16 cellular contexts compared by ENCODE assay signal in the genomic region with DNA sequence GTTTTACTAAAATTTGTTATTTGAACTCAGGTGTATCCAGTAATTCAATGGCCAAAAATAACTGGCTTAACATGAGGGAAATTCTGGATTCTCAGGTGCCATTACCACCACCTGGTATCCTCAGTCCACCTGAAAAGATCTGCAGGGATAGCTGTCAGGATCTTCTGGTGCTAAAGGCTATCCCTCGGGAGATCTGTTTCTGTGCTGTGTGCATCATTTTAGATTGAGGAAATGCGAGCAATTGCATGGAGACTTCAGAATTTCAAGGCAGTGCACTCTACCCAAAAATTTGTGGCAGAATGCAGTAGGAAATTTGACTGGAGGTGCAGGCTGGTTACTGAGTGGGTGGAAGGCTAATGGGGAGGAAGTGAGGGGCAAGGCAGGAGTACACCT. TPM values are rescaled to one million over a fixed set of nuclear protein-coding genes. Genes with fewer than 3 reads are reported as not detected.
DNase-seq lines count a peak whose midpoint lies in the region; ATAC-seq and TF ChIP-seq lines count a peak whose summit lies in the region.
"Had no signal": no experiment of that assay in that cellular context is flagged by ENCODE, and none has a peak within 500 bp of the region (broad histone marks: within the 10 kb centered on the region; RNA-seq: fewer than 3 reads in every experiment).

No MANE protein-coding gene starts in this region.

- intact Hi-C loops in Right ventricle myocardium inferior (cut with DNase I), result no loop called here

- DNase-seq in right atrium auricular region (ENCODE audit: low spot score) (peak; percentile 5), Right ventricle myocardium inferior (ENCODE audit: missing footprints) (no peak), T-cell (no peak), epithelial cell of prostate (ENCODE audit: low read depth, low spot score) (no peak), DMS114 treated with DMSO at 0.1 percent for 48 hours (lab: John Stamatoyannopoulos, UW; ENCODE audit: unreplicated experiment) (no peak), NCI-H2029 treated with DMSO at 0.1 percent for 48 hours (lab: John Stamatoyannopoulos, UW) (no peak), ureter (ENCODE audit: low spot score) (no peak), activated gamma-delta T cell treated with Interleukin-2 at 50 U/mL for 16 hours (no peak)
- DNase-seq: dermis blood vessel endothelial cell, gastrocnemius medialis, midbrain, NCI-H1092, NCI-H2029 had no signal

- peaks cover 0 to 4% of the 10 kb centered on the region in 2 donors for H3K4me1 ChIP-seq in right atrium auricular region
- H3K4me1 ChIP-seq: adrenal gland had no signal

- peaks cover 61% of the 10 kb centered on the region for H3K36me3 ChIP-seq in right atrium auricular region

- no peak for ATAC-seq in Right ventricle myocardium inferior
- no peak for ATAC-seq in T-cell (replicated peaks in 1 of 4)

- peaks cover 7 to 9% (median 8%) of the 10 kb centered on the region in 3 donors for H3K4me1 Mint-ChIP-seq in T-cell

- H3K27me3 Mint-ChIP-seq in T-cell, result no peaks in the 10 kb centered on the region

- H3K9me3 Mint-ChIP-seq in T-cell, result no peaks in the 10 kb centered on the region
- H3K9me3 Mint-ChIP-seq: nephron had no signal

- no peak for TF ChIP-seq CTCF in right atrium auricular region (IDR thresholded peaks at IDR 0.05)

- no peaks in the 10 kb centered on the region for H3K27me3 ChIP-seq in right atrium auricular region
- H3K27me3 ChIP-seq: adrenal gland, gastrocnemius medialis, suprapubic skin had no signal

- no peak overlapping the region for H3K4me3 ChIP-seq in right atrium auricular region
- H3K4me3 ChIP-seq: adrenal gland, gastrocnemius medialis, suprapubic skin had no signal

- POLR2A ChIA-PET in T-cell (lab: Charles Lee), result interaction anchor here in 1 of 2 donors (0.6 kb wide), 1 partner anchor 72 kb away, joined by 4 read pairs; no protein-coding TSS in a partner anchor

- CTCF ChIA-PET in T-cell (lab: Charles Lee), result interaction anchor here (0.6 to 1.7 kb wide), 3 partner anchors 26 to 75 kb away, joined by 3 to 5 read pairs (median 3); a partner anchor contains a TSS

- peaks cover 45% of the 10 kb centered on the region for H3K36me3 Mint-ChIP-seq in T-cell

- H3K27ac Mint-ChIP-seq in T-cell, result peak overlapping the region; percentile 56 to 85
- H3K27ac Mint-ChIP-seq: nephron had no signal

- no peak overlapping the region for H3K4me3 Mint-ChIP-seq in T-cell
- H3K4me3 Mint-ChIP-seq: nephron had no signal

- H3K9me3 ChIP-seq in right atrium auricular region, result no peaks in the 10 kb centered on the region
- H3K9me3 ChIP-seq: adrenal gland, gastrocnemius medialis, suprapubic skin had no signal

- H3K27ac ChIP-seq in right atrium auricular region (no peak overlapping the region), epithelial cell of prostate (peak overlapping the region; percentile 3)
- H3K27ac ChIP-seq: adrenal gland had no signal

RNA-seq across cellular contexts. Expression of a gene that starts 26.4 kb away (rescaled TPM):
- total RNA-seq in right atrium auricular region, result 1 to 10 TPM; 7.5 to 9.6 TPM
- total RNA-seq in Right ventricle myocardium inferior, result 8.9 TPM
- 10 to 100 TPM; 41.9 to 49.5 (median 45.3) TPM for total RNA-seq in T-cell
- total RNA-seq in ureter, result 32.2 TPM

RNA-seq across cellular contexts. Expression of a gene that starts 51.9 kb away (rescaled TPM):
- total RNA-seq in right atrium auricular region (100 to 1,000 TPM in 1 of 2 donors, 10 to 100 TPM in 1; 91.5 to 153 TPM), Right ventricle myocardium inferior (110 TPM), T-cell (10 to 100 TPM; 47.2 to 69.5 (median 59.4) TPM), ureter (110 TPM)

RNA-seq across cellular contexts. Expression of a gene that starts 52.4 kb away (rescaled TPM):
- total RNA-seq in right atrium auricular region (10 to 100 TPM; 35.6 to 36.6 TPM), Right ventricle myocardium inferior (32.8 TPM), T-cell (100 to 1,000 TPM in 3 of 5 donors, 10 to 100 TPM in 2; 92.8 to 237 (median 108) TPM), ureter (72.5 TPM)

RNA-seq across cellular contexts. Expression of a gene that starts 52.7 kb away (rescaled TPM):
- total RNA-seq in right atrium auricular region (1 to 10 TPM; 2.2 to 3.0 TPM), Right ventricle myocardium inferior (2.6 TPM), T-cell (10 to 100 TPM; 26.2 to 35.7 (median 29.2) TPM), ureter (21.6 TPM)
